In the genomic region with DNA sequence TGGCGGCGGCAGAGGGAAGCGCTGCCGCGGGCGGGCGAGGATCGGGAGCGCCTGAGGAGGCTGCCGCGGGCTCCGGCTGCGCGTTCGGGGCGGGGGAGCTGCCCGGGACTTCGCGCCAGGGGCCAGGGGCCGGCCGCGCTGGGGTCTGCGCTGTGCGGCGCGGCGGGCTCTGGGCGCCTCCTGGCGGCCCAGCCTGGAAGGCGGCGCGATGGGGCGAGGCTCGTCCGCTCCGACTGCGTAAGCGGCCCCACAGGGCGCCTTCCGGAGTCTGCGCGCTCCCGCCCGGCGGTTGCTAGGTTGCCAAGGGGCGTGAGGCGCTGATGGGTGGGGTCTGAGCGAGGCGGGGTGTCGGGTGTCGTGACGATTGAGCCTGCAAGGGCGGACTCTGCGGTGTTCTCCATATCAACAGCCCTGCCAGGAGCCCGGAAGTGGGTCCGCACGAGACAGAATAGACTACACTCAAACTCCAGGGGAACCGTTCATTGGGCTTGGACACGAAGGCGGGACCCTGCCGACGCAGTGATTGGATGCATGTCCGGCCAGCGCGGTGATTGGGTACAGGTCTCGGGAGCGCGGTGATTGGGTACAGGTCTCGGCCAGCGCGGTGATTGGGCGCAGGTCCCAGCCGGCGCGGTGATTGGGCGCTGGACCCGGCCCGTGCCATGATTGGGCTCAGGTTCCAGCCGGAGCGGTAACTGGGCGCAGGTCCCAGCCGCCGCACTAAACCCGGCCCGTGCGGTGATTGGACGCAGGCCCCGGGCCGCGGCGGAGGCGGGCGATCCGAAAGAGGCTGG, we compare ENCODE assay signal across 8 cellular contexts. TPM values are rescaled to one million over a fixed set of nuclear protein-coding genes. Genes with fewer than 3 reads are reported as not detected.
DNase-seq lines count a peak whose midpoint lies in the region; ATAC-seq and TF ChIP-seq lines count a peak whose summit lies in the region.

A gene with protein sequence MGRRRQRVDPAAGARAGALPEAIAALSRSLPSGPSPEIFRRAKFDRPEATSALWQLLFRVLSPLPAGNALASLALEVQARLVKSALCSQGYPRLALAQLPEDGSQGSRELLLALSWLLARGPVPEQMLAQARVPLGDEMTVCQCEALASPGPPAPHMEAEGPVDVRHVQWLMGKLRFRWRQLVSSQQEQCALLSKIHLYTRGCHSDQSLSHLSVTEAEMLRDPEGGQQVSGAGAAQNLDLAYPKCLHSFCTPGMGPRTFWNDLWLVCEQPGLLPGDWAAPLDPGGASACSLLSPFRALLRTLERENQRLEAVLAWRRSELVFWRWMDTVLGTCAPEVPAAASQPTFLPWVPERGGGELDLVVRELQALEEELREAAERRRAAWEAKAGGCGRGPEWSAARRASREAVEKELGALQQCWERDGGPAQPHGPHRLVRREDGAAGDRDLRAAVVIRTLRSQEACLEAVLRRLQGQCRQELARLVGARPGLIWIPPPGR (plus strand): TSS at position 675 of the 794 bp plus-strand sequence. CDS start 130 bp downstream, outside the sequence.

- in situ Hi-C loops in GM13977 (cut with MboI; ENCODE audit: low pct_unique_long_range_greater_than_20kb, low sequenced_read_pairs, unreplicated experiment), result loop anchor here (10.0 kb wide), 1 partner anchor 116 kb away; no protein-coding TSS in a partner anchor

- intact Hi-C loops in T-helper 1 cell treated with Interleukin-12 subunit alpha and Interleukin-12 subunit beta and Interleukin-4 antibody, amounts not matched to agents 30 ng/mL and 1 ng/mL, for 36 hours (cut with micrococcal nuclease), result loop anchor here (1.0 to 5.0 kb wide), 14 partner anchors 9 to 1776 kb away; a partner anchor contains a TSS
- intact Hi-C loops in heart left ventricle (cut with DNase I), result loop anchor here in 7 of 10 donors (1.0 to 5.0 kb wide), 9 partner anchors 37 to 188 kb away; a partner anchor contains a TSS

- TF ChIP-seq EP300 in upper lobe of left lung (IDR thresholded peaks at IDR 0.05), result peak in 2 of 4 donors; percentile 3 to 44

- TF ChIP-seq POLR2A in heart left ventricle (IDR thresholded peaks at IDR 0.05) (peak in 1 of 2 donors; percentile 40), upper lobe of left lung (IDR thresholded peaks at IDR 0.05) (peak in 2 of 4 donors; percentile 59 to 60)

- H3K27me3 ChIP-seq in heart left ventricle (no peaks in the 10 kb centered on the region), upper lobe of left lung (peaks cover 0 to 3% (median 0%) of the 10 kb centered on the region in 4 donors)

- peak; percentile 98 for DNase-seq in GM13977 (ENCODE audit: low spot score)
- DNase-seq in NCI-H146 treated with DMSO at 0.1 percent for 48 hours (lab: John Stamatoyannopoulos, UW; ENCODE audit: unreplicated experiment), result peak; percentile 100
- peak; percentile 100 for DNase-seq in amniotic epithelial cell (ENCODE audit: low read depth)
- DNase-seq in heart left ventricle, result peak; percentile 100
- peak; percentile 100 for DNase-seq in pons (ENCODE audit: low spot score)
- peak; percentile 99 to 100 for DNase-seq in upper lobe of left lung

- H3K27ac ChIP-seq in heart left ventricle, result peak within 1 kb of the TSS; percentile 51 to 100 (median 96)
- H3K27ac ChIP-seq in upper lobe of left lung, result peak within 1 kb of the TSS; percentile 88 to 98 (median 90)

- TF ChIP-seq CTCF in GM13977 (IDR thresholded peaks at IDR 0.05; ENCODE audit: extremely low read depth, insufficient read depth, missing control alignments) (peak; percentile 97), heart left ventricle (IDR thresholded peaks at IDR 0.05) (peak; percentile 54 to 98 (median 88)), upper lobe of left lung (IDR thresholded peaks at IDR 0.05) (peak; percentile 93 to 100 (median 99))

- H3K9me3 ChIP-seq in heart left ventricle (no peaks in the 10 kb centered on the region), upper lobe of left lung (no peaks in the 10 kb centered on the region)

- peaks cover 0 to 9% (median 0%) of the 10 kb centered on the region in 9 donors for H3K36me3 ChIP-seq in heart left ventricle
- peaks cover 0 to 8% (median 3%) of the 10 kb centered on the region in 4 donors for H3K36me3 ChIP-seq in upper lobe of left lung

- 0 to 1% (median 0%) methylated on average over 26 to 94 of the region's 94 CpGs for WGBS in heart left ventricle, 4 donors
- WGBS in upper lobe of left lung, 2 donors, result 0% methylated on average over 56 of the region's 94 CpGs; no CpG with 5 or more reads in 1 of the 2 donors

- ATAC-seq in HG02884 (IDR thresholded peaks at IDR 0.05; ENCODE audit: unreplicated experiment) (peak; percentile 64), heart left ventricle (peak; percentile 78 to 91 (median 87)), upper lobe of left lung (ENCODE audit: low FRiP score in 2 of 2) (peak; percentile 79 to 94)

- H3K4me1 ChIP-seq in heart left ventricle, result peaks cover 13 to 70% (median 49%) of the 10 kb centered on the region in 12 donors
- peaks cover 46 to 57% (median 52%) of the 10 kb centered on the region in 4 donors for H3K4me1 ChIP-seq in upper lobe of left lung

- H3K4me3 ChIP-seq in heart left ventricle, result peak within 1 kb of the TSS; percentile 40 to 86 (median 72)
- H3K4me3 ChIP-seq in upper lobe of left lung, result peak within 1 kb of the TSS; percentile 69 to 92 (median 76)

RNA-seq across cellular contexts. Expression of the gene that starts here (rescaled TPM):
- total RNA-seq in T-helper 1 cell treated with Interleukin-12 subunit alpha and Interleukin-12 subunit beta and Interleukin-4 antibody, amounts not matched to agents 30 ng/mL and 1 ng/mL, for 36 hours, result 31.9 and 35.9 TPM in 2 replicates
- total RNA-seq in heart left ventricle, result 10 to 100 TPM in 1 of 9 donors, 1 to 10 TPM in 7, under 1 TPM in 1; 0.94 to 12.4 (median 3.2) TPM
- 1 to 10 TPM; 4.8 to 6.7 TPM for polyA plus RNA-seq in heart left ventricle
- total RNA-seq in upper lobe of left lung, result 10 to 100 TPM; 13.8 to 38.5 (median 17.4) TPM

Comparison
In these comparisons a context has a peak if more than half of its experiments do, and no peak if none do; other contexts are left out.
1. Peak in every context shown above with its lines: DNase-seq, ATAC-seq, H3K4me3 ChIP-seq and H3K27ac ChIP-seq.